Comparison of ENCODE assay signal across 18 cellular contexts in genomic region chr18:697012-697411, GRCh38. TPM values are rescaled to one million over a fixed set of nuclear protein-coding genes. Genes with fewer than 3 reads are reported as not detected.
DNase-seq lines count a peak whose midpoint lies in the region; ATAC-seq, FAIRE-seq and TF ChIP-seq lines count a peak whose summit lies in the region.
"Had no signal": no experiment of that assay in that cellular context is flagged by ENCODE, and none has a peak within 500 bp of the region (broad histone marks: within the 10 kb centered on the region; RNA-seq: fewer than 3 reads in every experiment).

No MANE protein-coding gene starts in this region.

- FAIRE-seq in K562 (lab: Jason Lieb, UNC), result no peak
- FAIRE-seq: A549, D721Med, G401.6, GM12891, GM19239 had no signal

- POLR2A ChIA-PET in HCT116 (lab: Charles Lee) (no interaction called here), K562 (lab: Yijun Ruan, JAX) (interaction anchor here (0.7 to 1.6 kb wide), 5 partner anchors 10 to 157 kb away, joined by 3 to 6 read pairs (median 5); no protein-coding TSS in a partner anchor)

- H3K4me1 ChIP-seq in HCT116 (ENCODE audit: control insufficient read depth in 1 of 2, insufficient read depth in 2 of 2, low read length in 2 of 2) (peaks cover 4% of the 10 kb centered on the region in 2 experiments; a peak in 2 of 4 replicates), K562 (replicated peaks in 1 of 2; ENCODE audit: control insufficient read depth in 2 of 2, insufficient read depth in 2 of 2, low read length in 2 of 2) (no peaks in the 10 kb centered on the region)
- H3K4me1 ChIP-seq: BLaER1 treated with 17β-estradiol and CSF1 and Interleukin-3, amounts not matched to agents 10 nM and 100 nM; Caco-2 had no signal

- no peak overlapping the region for H3K4me3 ChIP-seq in HCT116 (replicated peaks in 1 of 2; ENCODE audit: low read depth in 1 of 2, low read length in 2 of 2)
- no peak overlapping the region for H3K4me3 ChIP-seq in K562
- H3K4me3 ChIP-seq: A549; BLaER1 treated with 17β-estradiol and CSF1 and Interleukin-3, amounts not matched to agents 10 nM and 100 nM had no signal

- BruUV-seq in HCT116 (replicated peaks; lab: Mats Ljungman, UMichigan), result no TSS peak
- no TSS peak for BruUV-seq in K562 (replicated peaks; lab: Mats Ljungman, UMichigan)

- no peaks in the 10 kb centered on the region for H4K20me1 ChIP-seq in HCT116 (ENCODE audit: insufficient read depth)
- no peaks in the 10 kb centered on the region for H4K20me1 ChIP-seq in K562 (replicated peaks; ENCODE audit: control insufficient read depth, insufficient read depth, low read length)
- H4K20me1 ChIP-seq: BLaER1 treated with 17β-estradiol and CSF1 and Interleukin-3, amounts not matched to agents 10 nM and 100 nM had no signal

- no peaks in the 10 kb centered on the region for H3K9me1 ChIP-seq in K562 (ENCODE audit: control insufficient read depth, insufficient read depth, low read length)

- H3K4me2 ChIP-seq in HCT116 (ENCODE audit: low read length) (no peak overlapping the region), K562 (ENCODE audit: insufficient read depth, low read length) (no peak overlapping the region)
- H3K4me2 ChIP-seq: A549; BLaER1 treated with 17β-estradiol and CSF1 and Interleukin-3, amounts not matched to agents 10 nM and 100 nM had no signal

- ATAC-seq in HCT116 (no peak), K562 (no peak), GM21717 (IDR thresholded peaks at IDR 0.05; ENCODE audit: unreplicated experiment) (no peak)
- ATAC-seq: A549; CD8-positive, alpha-beta T cell had no signal

- RAD21 ChIA-PET in HCT116 (lab: Charles Lee; ENCODE audit: low non-redundant PET in 1 of 2, low total read pairs in 2 of 2, uncharacterized antibody in 2 of 2, unreplicated experiment in 2 of 2), result interaction anchor here in 1 of 2 experiments (0.6 kb wide), 1 partner anchor 69 kb away, joined by 3 read pairs; no protein-coding TSS in a partner anchor

- TF ChIP-seq CTCF in HCT116 (IDR thresholded peaks at IDR 0.05 in 2 of 3, conservative IDR thresholded peaks at IDR 0.05 in 1 of 3; ENCODE audit: borderline replicate concordance in 1 of 3, insufficient read depth in 1 of 3, low read depth in 2 of 3, low read length in 2 of 3) (no peak), K562 (IDR thresholded peaks at IDR 0.05 in 2 of 3, conservative IDR thresholded peaks at IDR 0.05 in 1 of 3; ENCODE audit: insufficient read depth in 2 of 3, low read depth in 1 of 3, low read length in 3 of 3) (no peak)

- 60% methylated on average over 4 of the region's 4 CpGs for WGBS in K562 (ENCODE audit: insufficient coverage, low coverage, missing lambda C conversion rate)

- no peaks in the 10 kb centered on the region for H3K27me3 ChIP-seq in HCT116 (ENCODE audit: insufficient read depth, low read length)
- no peaks in the 10 kb centered on the region for H3K27me3 ChIP-seq in K562 (ENCODE audit: control insufficient read depth in 2 of 2, insufficient read depth in 2 of 2, low read length in 2 of 2)
- H3K27me3 ChIP-seq: BLaER1 treated with 17β-estradiol and CSF1 and Interleukin-3, amounts not matched to agents 10 nM and 100 nM had no signal

- no peak for TF ChIP-seq EP300 in K562 (IDR thresholded peaks at IDR 0.05; ENCODE audit: low read length)

- H3K9ac ChIP-seq in HCT116 (ENCODE audit: low read length) (no peak overlapping the region), K562 (ENCODE audit: insufficient read depth in 1 of 2, low read depth in 2 of 2, low read length in 2 of 2) (no peak overlapping the region)
- H3K9ac ChIP-seq: BLaER1 treated with 17β-estradiol and CSF1 and Interleukin-3, amounts not matched to agents 10 nM and 100 nM had no signal

- H3K9me3 ChIP-seq in HCT116 (ENCODE audit: control insufficient read depth in 1 of 2, insufficient read depth in 1 of 2, low read depth in 1 of 2, low read length in 2 of 2) (no peaks in the 10 kb centered on the region), K562 (replicated peaks; ENCODE audit: control insufficient read depth, insufficient read depth, low read depth, low read length) (no peaks in the 10 kb centered on the region)
- H3K9me3 ChIP-seq: A549; BLaER1 treated with 17β-estradiol and CSF1 and Interleukin-3, amounts not matched to agents 10 nM and 100 nM; Caco-2 had no signal

- H3K36me3 ChIP-seq in HCT116 (ENCODE audit: control insufficient read depth in 1 of 2, insufficient read depth in 2 of 2, low read length in 2 of 2), result peaks cover 9 to 37% of the 10 kb centered on the region in 2 experiments
- H3K36me3 ChIP-seq in K562 (ENCODE audit: control insufficient read depth, insufficient read depth, low read length), result peaks cover 76% of the 10 kb centered on the region

- intact Hi-C loops in HCT116 (cut with micrococcal nuclease) (no loop called here), K562 (cut with micrococcal nuclease) (no loop called here)

- in situ Hi-C loops in K562 (cut with MboI) (no loop called here), KBM-7 (cut with MboI; ENCODE audit: low pct_unique_long_range_greater_than_20kb, low sequenced_read_pairs) (no loop called here)

- no peak overlapping the region for H3K27ac ChIP-seq in HCT116 (ENCODE audit: low read depth, low read length)
- no peak overlapping the region for H3K27ac ChIP-seq in K562 (ENCODE audit: extremely low read depth, low read depth, low read length)
- H3K27ac ChIP-seq: A549; BLaER1 treated with 17β-estradiol and CSF1 and Interleukin-3, amounts not matched to agents 10 nM and 100 nM had no signal

- TF ChIP-seq RAD21 in HCT116 (IDR thresholded peaks at IDR 0.05; ENCODE audit: low read depth) (no peak), K562 (CRISPR knock-in tag; conservative IDR thresholded peaks at IDR 0.05 in 1 of 2, IDR thresholded peaks at IDR 0.05 in 1 of 2) (no peak)

- TF ChIP-seq POLR2A in HCT116 (IDR thresholded peaks at IDR 0.05; ENCODE audit: borderline replicate concordance, extremely low read depth, insufficient read depth, insufficient read length) (no peak), K562 (conservative IDR thresholded peaks at IDR 0.05) (no peak)

- no peaks in the 10 kb centered on the region for H3K9me2 ChIP-seq in HCT116 (ENCODE audit: insufficient read depth)

- no peak overlapping the region for H2AFZ ChIP-seq in HCT116 (ENCODE audit: low read depth, low read length, poor library complexity, severe bottlenecking)
- H2AFZ ChIP-seq in K562 (ENCODE audit: low read depth, low read length), result no peak overlapping the region

- H3K79me2 ChIP-seq in HCT116 (ENCODE audit: insufficient read depth, low read length) (peaks cover 47% of the 10 kb centered on the region), K562 (ENCODE audit: control insufficient read depth, insufficient read depth, low read length) (peaks cover 7% of the 10 kb centered on the region; the same call in 1 of the 3 replicates)

- CTCF ChIA-PET in HCT116 (lab: Charles Lee) (no interaction called here), K562 (lab: Yijun Ruan, JAX; ENCODE audit: low intra/inter-chr PET ratio) (no interaction called here)

- peak; percentile 25 for DNase-seq in activated CD8-positive, alpha-beta memory T cell treated with anti-CD3 and anti-CD28 coated beads, Interleukin-2, amount 50 U/mL, for 48 hours
- DNase-seq in activated CD8-positive, alpha-beta memory T cell treated with anti-CD3 and anti-CD28 coated beads, Interleukin-2, amount 50 U/mL, for 4 hours, result no peak
- DNase-seq in HCT116 (ENCODE audit: low read depth, low spot score), result no peak
- no peak for DNase-seq in K562 (ENCODE audit: extremely low read depth in 1 of 4, low spot score in 3 of 4)
- DNase-seq in KBM-7, result no peak
- DNase-seq: AML-193; Caco-2; Calu3; CD4-positive, alpha-beta T cell; CD8-positive, alpha-beta T cell; GF-D8 had no signal

TF ChIP-seq in K562, 482 proteins besides CTCF, POLR2A, EP300 and RAD21 (continues in another document):
- no peak for TF ChIP-seq MCM5 (IDR thresholded peaks at IDR 0.05; ENCODE audit: low read depth)

RNA-seq across cellular contexts. Expression of gene ENOSF1, which starts 15.4 kb away (rescaled TPM):
- total RNA-seq in HCT116 (2021; ENCODE audit: unreplicated experiment) (90.0 TPM), K562 (2014; rRNA removed) (36.0 and 42.2 TPM in 2 replicates), K562 (2014; rRNA removed; fragmentation: Illumina TruSeq; extraction: Trizol) (48.0 and 49.8 TPM in 2 replicates), K562 (2015; rRNA removed; fragmentation: Illumina TruSeq; extraction: Trizol) (40.5 and 44.5 TPM in 2 replicates), K562 (2021) (60.0 and 66.4 TPM in 2 replicates)
- 45.6 and 51.7 TPM in 2 replicates for polyA plus RNA-seq in HCT116 (2012)
- total RNA-seq in K562 (2011; cell fraction: chromatin; rRNA removed; ENCODE audit: low replicate concordance), result 450 and 471 TPM in 2 replicates
- total RNA-seq in K562 (2011; cell fraction: nucleolus; rRNA removed), result 248 and 273 TPM in 2 replicates
- total RNA-seq in K562 (2011; cell fraction: nucleoplasm; rRNA removed), result 343 and 442 TPM in 2 replicates
- polyA plus RNA-seq in K562 (2011; rRNA removed) (46.5 and 50.9 TPM in 2 replicates), K562 (2014; fragmentation: Illumina TruSeq; extraction: Trizol) (49.4 and 57.3 TPM in 2 replicates), K562 (2014; fragmentation: Nextera tagmentation; extraction: Ambion mirVana) (10 to 100 TPM; 15.5 to 20.0 TPM), K562 (2014; rRNA removed) (54.0 and 60.1 TPM in 2 replicates)
- 18.7 and 22.2 TPM in 2 replicates for polyA plus RNA-seq in K562 (2011; cell fraction: cytosol; rRNA removed)
- polyA plus RNA-seq in K562 (2011; cell fraction: nucleus; rRNA removed), result 202 and 262 TPM in 2 replicates
- polyA plus RNA-seq in K562 (2012), result 37.6 and 66.2 TPM in 2 replicates
- polyA minus RNA-seq in K562 (2011; rRNA and poly(A)+ RNA removed), result 74.8 and 77.4 TPM in 2 replicates
- polyA minus RNA-seq in K562 (2011; cell fraction: cytosol; rRNA and poly(A)+ RNA removed), result 26.4 and 36.0 TPM in 2 replicates
- polyA minus RNA-seq in K562 (2011; cell fraction: nucleus; rRNA and poly(A)+ RNA removed), result 100 and 101 TPM in 2 replicates

RNA-seq across cellular contexts. Expression of gene TYMS, which starts 39.6 kb away (rescaled TPM):
- 245 TPM for total RNA-seq in HCT116 (2021; ENCODE audit: unreplicated experiment)
- 197 and 211 TPM in 2 replicates for polyA plus RNA-seq in HCT116 (2012)
- 56.4 and 67.1 TPM in 2 replicates for total RNA-seq in K562 (2011; cell fraction: chromatin; rRNA removed; ENCODE audit: low replicate concordance)
- total RNA-seq in K562 (2011; cell fraction: nucleolus; rRNA removed), result 67.0 and 72.2 TPM in 2 replicates
- total RNA-seq in K562 (2011; cell fraction: nucleoplasm; rRNA removed), result 71.0 and 81.6 TPM in 2 replicates
- total RNA-seq in K562 (2014; rRNA removed), result 137 and 138 TPM in 2 replicates
- 69.1 and 72.4 TPM in 2 replicates for total RNA-seq in K562 (2014; rRNA removed; fragmentation: Illumina TruSeq; extraction: Trizol)
- 83.4 and 88.8 TPM in 2 replicates for total RNA-seq in K562 (2015; rRNA removed; fragmentation: Illumina TruSeq; extraction: Trizol)
- total RNA-seq in K562 (2021), result 292 and 305 TPM in 2 replicates
- 276 and 390 TPM in 2 replicates for polyA plus RNA-seq in K562 (2011; rRNA removed)
- 377 and 398 TPM in 2 replicates for polyA plus RNA-seq in K562 (2011; cell fraction: cytosol; rRNA removed)
- polyA plus RNA-seq in K562 (2011; cell fraction: nucleus; rRNA removed), result 188 and 221 TPM in 2 replicates
- polyA plus RNA-seq in K562 (2012), result 259 and 356 TPM in 2 replicates
- 381 and 409 TPM in 2 replicates for polyA plus RNA-seq in K562 (2014; fragmentation: Illumina TruSeq; extraction: Trizol)
- polyA plus RNA-seq in K562 (2014; fragmentation: Nextera tagmentation; extraction: Ambion mirVana), result 100 to 1,000 TPM; 168 to 175 TPM
- 302 and 311 TPM in 2 replicates for polyA plus RNA-seq in K562 (2014; rRNA removed)
- polyA minus RNA-seq in K562 (2011; rRNA and poly(A)+ RNA removed), result 346 and 403 TPM in 2 replicates
- 213 and 291 TPM in 2 replicates for polyA minus RNA-seq in K562 (2011; cell fraction: cytosol; rRNA and poly(A)+ RNA removed)
- polyA minus RNA-seq in K562 (2011; cell fraction: nucleus; rRNA and poly(A)+ RNA removed), result 40.8 and 82.9 TPM in 2 replicates
